Comparison of ENCODE assay signal across 27 cellular contexts in genomic region chr18:61277808-61278207, GRCh38. TPM values are rescaled to one million over a fixed set of nuclear protein-coding genes. Genes with fewer than 3 reads are reported as not detected.
"Had no signal": no experiment of that assay in that cellular context is flagged by ENCODE, and none has a peak within 500 bp of the region (broad histone marks: within the 10 kb centered on the region; RNA-seq: fewer than 3 reads in every experiment).

No MANE protein-coding gene starts in this region.

- DNase-seq: stimulated activated CD4-positive, alpha-beta T cell treated with anti-CD3 and anti-CD28 coated beads, Interleukin-2, amount 100 ng/mL, for 48 hours; stimulated activated CD4-positive, alpha-beta T cell treated with anti-CD3 and anti-CD28 coated beads, Interleukin-4, amount 100 ng/mL, for 1 hour; stimulated activated CD4-positive, alpha-beta T cell treated with anti-CD3 and anti-CD28 coated beads, Interleukin-4, amount 100 ng/mL, for 24 hours; stimulated activated CD4-positive, alpha-beta T cell treated with anti-CD3 and anti-CD28 coated beads, Interleukin-4, amount 100 ng/mL, for 4 hours; stimulated activated CD8-positive, alpha-beta memory T cell treated with anti-CD3 and anti-CD28 coated beads, Interleukin-4, amount 100 ng/mL, for 48 hours; stimulated activated naive B cell treated with anti-CD40 and anti-IgM and Interleukin-4, amounts not matched to agents 10 μg/mL and 1 μg/mL and 100 μg/mL, for 72 hours; stimulated activated naive CD4-positive, alpha-beta T cell; stimulated activated naive CD4-positive, alpha-beta T cell treated with Interleukin-2 at 50 U/mL for 16 hours; stimulated activated naive CD8-positive, alpha-beta T cell treated with anti-CD3 and anti-CD28 coated beads, Interleukin-15, amount 100 ng/mL, for 72 hours; stimulated activated naive CD8-positive, alpha-beta T cell treated with anti-CD3 and anti-CD28 coated beads, Interleukin-15, Interleukin-2, amounts not matched to agents 100 U/mL and 50 U/mL, for 24 hours; stomach; substantia nigra; testis; thyroid gland; tibial artery; transverse colon; trophoblast cell; upper lobe of left lung; upper lobe of right lung; uterus had no signal

- H3K4me1 ChIP-seq: stomach, suprapubic skin, testis, thyroid gland, tibial artery, tibial nerve, transverse colon, upper lobe of left lung, upper lobe of right lung, uterus, vagina had no signal

- ATAC-seq: stimulated activated effector memory CD8-positive, alpha-beta T cell treated with anti-CD3 and anti-CD28 coated beads, Interleukin-12 subunit alpha, Interleukin-12 subunit beta, amount 100 ng/mL, for 72 hours; stimulated activated memory B cell treated with anti-CD40 and anti-IgM and Interleukin-4, amounts not matched to agents 10 μg/mL and 1 μg/mL and 100 μg/mL, for 72 hours; stimulated activated naive B cell treated with anti-CD40 and anti-IgM and Interleukin-4, amounts not matched to agents 10 μg/mL and 1 μg/mL and 100 μg/mL, for 72 hours; stimulated activated naive CD8-positive, alpha-beta T cell treated with anti-CD3 and anti-CD28 coated beads, Interleukin-15, amount 100 ng/mL, for 72 hours; stimulated activated naive CD8-positive, alpha-beta T cell treated with anti-CD3 and anti-CD28 coated beads, Interleukin-15, Interleukin-2, amounts not matched to agents 100 U/mL and 50 U/mL, for 24 hours; upper lobe of right lung had no signal

- H3K9me3 ChIP-seq: testis, thyroid gland, upper lobe of right lung, uterus, vagina had no signal

- FAIRE-seq: urothelium cell line had no signal

- H3K27ac ChIP-seq: stomach, suprapubic skin, testis, thoracic aorta, thyroid gland, tibial artery, tibial nerve, transverse colon, upper lobe of left lung, upper lobe of right lung, uterus, vagina had no signal

- H3K36me3 ChIP-seq: stomach, suprapubic skin, thoracic aorta, thyroid gland, tibial artery, tibial nerve, transverse colon, upper lobe of left lung, upper lobe of right lung, uterus, vagina had no signal

- H3K27me3 ChIP-seq: stomach, suprapubic skin, testis, thyroid gland, tibial artery, tibial nerve, transverse colon, upper lobe of left lung, upper lobe of right lung, uterus, vagina had no signal

- H3K4me3 ChIP-seq: stomach, suprapubic skin, testis, thoracic aorta, thyroid gland, tibial artery, tibial nerve, transverse colon, upper lobe of left lung, upper lobe of right lung, uterus, vagina had no signal

RNA-seq across cellular contexts. Expression of gene CDH20, which starts 55.4 kb away (rescaled TPM):
- total RNA-seq: vagina had no signal
